ENCODE assay signal across 19 cellular contexts in the genomic region with DNA sequence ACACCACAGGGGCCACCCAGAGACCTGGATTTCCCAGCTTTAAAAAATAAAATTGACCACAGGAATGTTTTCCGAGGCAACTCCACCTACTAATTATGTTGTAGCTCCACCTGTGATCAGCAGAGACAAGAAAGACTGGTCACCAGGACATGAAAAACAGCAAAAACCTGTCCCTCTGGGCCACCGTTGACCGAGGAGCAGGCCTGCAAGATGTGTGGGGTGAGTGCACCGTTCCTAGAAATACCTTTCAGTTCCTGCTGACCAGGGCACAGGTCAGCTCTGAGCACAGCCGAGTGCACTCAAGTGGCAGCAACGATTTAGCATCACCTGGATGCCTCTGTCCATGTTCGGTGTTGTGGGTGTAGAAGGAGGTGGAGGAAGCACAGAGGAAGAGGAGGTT. TPM values are rescaled to one million over a fixed set of nuclear protein-coding genes. Genes with fewer than 3 reads are reported as not detected.
DNase-seq lines count a peak whose midpoint lies in the region; ATAC-seq and TF ChIP-seq lines count a peak whose summit lies in the region.
"Had no signal": no experiment of that assay in that cellular context is flagged by ENCODE, and none has a peak within 500 bp of the region (broad histone marks: within the 10 kb centered on the region; RNA-seq: fewer than 3 reads in every experiment).

No MANE protein-coding gene starts in this region.

- H3K4me3 Mint-ChIP-seq in activated CD4-positive, alpha-beta T cell treated with anti-CD3 and anti-CD28 coated beads for 36 hours: no peak overlapping the region
- H3K4me3 Mint-ChIP-seq: CD14-positive monocyte; CD4-positive, alpha-beta memory T cell had no signal

- H3K27me3 Mint-ChIP-seq in activated CD4-positive, alpha-beta T cell treated with anti-CD3 and anti-CD28 coated beads for 36 hours: peaks cover 17% of the 10 kb centered on the region
- H3K27me3 Mint-ChIP-seq: CD4-positive, alpha-beta memory T cell had no signal

- no peak for ATAC-seq in left cardiac atrium
- ATAC-seq in GM18909 (IDR thresholded peaks at IDR 0.05; ENCODE audit: poor library complexity, unreplicated experiment): no peak
- ATAC-seq in activated CD4-positive, alpha-beta T cell treated with anti-CD3 and anti-CD28 coated beads for 36 hours: no peak
- ATAC-seq: GM12878 had no signal

- TF ChIP-seq EP300 in sigmoid colon (IDR thresholded peaks at IDR 0.05): no peak

- TF ChIP-seq CTCF in sigmoid colon (IDR thresholded peaks at IDR 0.05): no peak

- H3K4me1 ChIP-seq in sigmoid colon: no peaks in the 10 kb centered on the region
- H3K4me1 ChIP-seq: BLaER1 had no signal

- TF ChIP-seq POLR2A in sigmoid colon (IDR thresholded peaks at IDR 0.05): no peak

- no peak overlapping the region for H3K27ac ChIP-seq in sigmoid colon
- H3K27ac ChIP-seq: BLaER1, HL-60 had no signal

- WGBS in sigmoid colon, 2 donors: 71 to 78% methylated on average over 7 of the region's 7 CpGs

- peaks cover 7% of the 10 kb centered on the region for H3K9me3 Mint-ChIP-seq in activated CD4-positive, alpha-beta T cell treated with anti-CD3 and anti-CD28 coated beads for 36 hours (ENCODE audit: low read depth)

- peak; percentile 51 for DNase-seq in cardiac septum (ENCODE audit: low spot score)
- no peak for DNase-seq in left cardiac atrium
- peak; percentile 94 for DNase-seq in islet precursor cell
- peak; percentile 42 for DNase-seq in sigmoid colon
- no peak for DNase-seq in stimulated activated CD4-positive, alpha-beta T cell treated with anti-CD3 and anti-CD28 coated beads, Interleukin-12 subunit alpha, Interleukin-12 subunit beta, amount 100 ng/mL, for 4 hours
- DNase-seq in activated CD4-positive, alpha-beta T cell treated with anti-CD3 and anti-CD28 coated beads for 36 hours: no peak
- DNase-seq: 8988T; CD4-positive, alpha-beta memory T cell; DMS79 treated with DMSO at 0.1 percent for 48 hours; HCEC 1CT; IMR-90 had no signal

- no peak overlapping the region for H3K4me3 ChIP-seq in sigmoid colon
- H3K4me3 ChIP-seq: BLaER1, GM12878 had no signal

- intact Hi-C loops in cardiac septum (cut with DNase I): no loop called here
- intact Hi-C loops in left cardiac atrium (cut with DNase I): no loop called here
- intact Hi-C loops in sigmoid colon (cut with DNase I): no loop called here
- intact Hi-C loops in activated CD4-positive, alpha-beta T cell treated with anti-CD3 and anti-CD28 coated beads for 36 hours (cut with DNase I, micrococcal nuclease): no loop called here

- POLR2A ChIA-PET in activated CD4-positive, alpha-beta T cell treated with anti-CD3 and anti-CD28 coated beads for 36 hours (lab: Charles Lee): no interaction called here

- no peaks in the 10 kb centered on the region for H3K36me3 Mint-ChIP-seq in activated CD4-positive, alpha-beta T cell treated with anti-CD3 and anti-CD28 coated beads for 36 hours (ENCODE audit: low read depth)
- H3K36me3 Mint-ChIP-seq: CD14-positive monocyte; CD4-positive, alpha-beta memory T cell had no signal

- peaks cover 0 to 6% (median 2%) of the 10 kb centered on the region in 4 donors for H3K9me3 ChIP-seq in sigmoid colon

- peaks cover 6 to 46% (median 9%) of the 10 kb centered on the region in 3 donors for H3K27me3 ChIP-seq in sigmoid colon

- CTCF ChIA-PET in activated CD4-positive, alpha-beta T cell treated with anti-CD3 and anti-CD28 coated beads for 36 hours (lab: Charles Lee): no interaction called here

- H3K36me3 ChIP-seq in sigmoid colon: no peaks in the 10 kb centered on the region
- H3K36me3 ChIP-seq: BLaER1 had no signal

- H3K4me1 Mint-ChIP-seq in activated CD4-positive, alpha-beta T cell treated with anti-CD3 and anti-CD28 coated beads for 36 hours: no peaks in the 10 kb centered on the region
- H3K4me1 Mint-ChIP-seq: CD14-positive monocyte; CD4-positive, alpha-beta memory T cell had no signal

- no peak overlapping the region for H3K27ac Mint-ChIP-seq in activated CD4-positive, alpha-beta T cell treated with anti-CD3 and anti-CD28 coated beads for 36 hours
- H3K27ac Mint-ChIP-seq: CD14-positive monocyte; CD4-positive, alpha-beta memory T cell had no signal

RNA-seq across cellular contexts. Expression of a gene that starts 16.9 kb away (rescaled TPM):
- total RNA-seq in cardiac septum (not detected), left cardiac atrium (under 1 TPM; 0.12 to 0.31 TPM), sigmoid colon (1 to 10 TPM in 2 of 4 donors, under 1 TPM in 2; 0.27 to 1.7 (median 0.93) TPM)
- polyA plus RNA-seq in sigmoid colon: under 1 TPM in 2 of 3 donors, not detected in 1; 0.13 to 0.60 TPM
- total RNA-seq in activated CD4-positive, alpha-beta T cell treated with anti-CD3 and anti-CD28 coated beads for 36 hours: not detected
- total RNA-seq: A673; CD4-positive, alpha-beta memory T cell; G401; GM12878; IMR-90 had no signal
- polyA plus RNA-seq: AG04450; CD14-positive monocyte; CD4-positive, alpha-beta memory T cell; GM12878; IMR-90 had no signal

Comparison
In these comparisons a context has a peak if more than half of its experiments do, and no peak if none do; other contexts are left out.
1. DNase-seq: peak in cardiac septum (single experiment), islet precursor cell (single experiment) and sigmoid colon (single experiment); none in left cardiac atrium (single experiment), stimulated activated CD4-positive, alpha-beta T cell treated with anti-CD3 and anti-CD28 coated beads, Interleukin-12 subunit alpha, Interleukin-12 subunit beta, amount 100 ng/mL, for 4 hours (single experiment) and activated CD4-positive, alpha-beta T cell treated with anti-CD3 and anti-CD28 coated beads for 36 hours (single experiment).